Comparison of ENCODE assay signal across 16 cellular contexts in the genomic region with DNA sequence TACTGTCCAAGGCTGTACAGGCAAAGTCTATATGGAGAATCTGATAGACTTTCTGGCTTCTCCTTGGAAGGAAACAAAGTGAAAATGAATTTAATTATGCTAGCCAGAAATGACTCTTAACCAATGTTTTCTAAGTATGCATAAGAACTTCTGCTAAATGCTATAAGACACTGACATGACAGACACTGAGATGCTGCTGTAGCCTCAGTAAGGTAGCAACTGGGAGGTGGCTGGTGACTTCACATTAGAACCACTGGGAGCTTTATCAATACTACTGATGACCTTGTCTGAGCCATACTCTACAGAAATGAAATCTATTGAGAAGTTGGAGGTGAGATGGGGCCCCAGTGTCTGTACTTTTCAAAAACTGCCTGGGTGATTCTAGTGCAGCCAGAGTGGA.
DNase-seq lines count a peak whose midpoint lies in the region; ATAC-seq and TF ChIP-seq lines count a peak whose summit lies in the region.
"Had no signal": no experiment of that assay in that cellular context is flagged by ENCODE, and none has a peak within 500 bp of the region (broad histone marks: within the 10 kb centered on the region; RNA-seq: fewer than 3 reads in every experiment).

No MANE protein-coding gene starts in this region.

- CTCF ChIA-PET in activated CD8-positive, alpha-beta memory T cell treated with anti-CD3 and anti-CD28 coated beads, Interleukin-2, amount 10 ng/mL, durations not matched to agents 7 days and 5 days (lab: Charles Lee) = no interaction called here

- peaks cover 12% of the 10 kb centered on the region for H3K27me3 Mint-ChIP-seq in activated CD8-positive, alpha-beta memory T cell treated with anti-CD3 and anti-CD28 coated beads, Interleukin-2, amount 10 ng/mL, durations not matched to agents 7 days and 5 days
- H3K27me3 Mint-ChIP-seq in stimulated activated memory B cell treated with anti-CD40 and anti-IgM and Interleukin-4, amounts not matched to agents 10 μg/mL and 1 μg/mL and 100 μg/mL, for 72 hours = no peaks in the 10 kb centered on the region

- peaks cover 52% of the 10 kb centered on the region for H3F3A ChIP-seq in GM23248 (ENCODE audit: insufficient read depth)

- in situ Hi-C loops in GM23248 (cut with MboI) = loop anchor here (25.0 kb wide), 1 partner anchor 300 kb away; a partner anchor contains a TSS

- no peak overlapping the region for H3K4me3 Mint-ChIP-seq in activated CD8-positive, alpha-beta memory T cell treated with anti-CD3 and anti-CD28 coated beads, Interleukin-2, amount 10 ng/mL, durations not matched to agents 7 days and 5 days
- no peak overlapping the region for H3K4me3 Mint-ChIP-seq in stimulated activated memory B cell treated with anti-CD40 and anti-IgM and Interleukin-4, amounts not matched to agents 10 μg/mL and 1 μg/mL and 100 μg/mL, for 72 hours
- H3K4me3 Mint-ChIP-seq: HFFc6 had no signal

- H3K9ac ChIP-seq in GM23248 = no peak overlapping the region

- H3K4me1 ChIP-seq in GM23248 (ENCODE audit: insufficient read depth) (peaks cover 42% of the 10 kb centered on the region), gastroesophageal sphincter (peaks cover 0 to 14% (median 0%) of the 10 kb centered on the region in 3 donors)

- no peaks in the 10 kb centered on the region for H3K79me2 ChIP-seq in GM23248 (ENCODE audit: insufficient read depth)

- no peak overlapping the region for H3K27ac Mint-ChIP-seq in activated CD8-positive, alpha-beta memory T cell treated with anti-CD3 and anti-CD28 coated beads, Interleukin-2, amount 10 ng/mL, durations not matched to agents 7 days and 5 days
- H3K27ac Mint-ChIP-seq in stimulated activated memory B cell treated with anti-CD40 and anti-IgM and Interleukin-4, amounts not matched to agents 10 μg/mL and 1 μg/mL and 100 μg/mL, for 72 hours = no peak overlapping the region
- H3K27ac Mint-ChIP-seq: HFFc6 had no signal

- H3K4me2 ChIP-seq in GM23248 (ENCODE audit: unreplicated experiment) = no peak overlapping the region

- H3K27ac ChIP-seq in GM23248 (peak overlapping the region; percentile 84; the same call in 1 of the 2 replicates), gastroesophageal sphincter (peak overlapping the region in 3 of 4 donors; percentile 63 to 68 (median 63))
- H3K27ac ChIP-seq: C4-2B had no signal

- H3K4me3 ChIP-seq in GM23248 (no peak overlapping the region), gastroesophageal sphincter (no peak overlapping the region)

- H3K36me3 Mint-ChIP-seq in activated CD8-positive, alpha-beta memory T cell treated with anti-CD3 and anti-CD28 coated beads, Interleukin-2, amount 10 ng/mL, durations not matched to agents 7 days and 5 days = no peaks in the 10 kb centered on the region
- H3K36me3 Mint-ChIP-seq in stimulated activated memory B cell treated with anti-CD40 and anti-IgM and Interleukin-4, amounts not matched to agents 10 μg/mL and 1 μg/mL and 100 μg/mL, for 72 hours = no peaks in the 10 kb centered on the region

- no peak for TF ChIP-seq EP300 in gastroesophageal sphincter (IDR thresholded peaks at IDR 0.05)

- H3K9me3 ChIP-seq in GM23248 (ENCODE audit: low read depth) (no peaks in the 10 kb centered on the region), gastroesophageal sphincter (no peaks in the 10 kb centered on the region)

- no peaks in the 10 kb centered on the region for H3K9me2 ChIP-seq in GM23248 (ENCODE audit: insufficient read depth)

- DNase-seq in activated CD8-positive, alpha-beta memory T cell treated with anti-CD3 and anti-CD28 coated beads, Interleukin-2, amount 10 ng/mL, durations not matched to agents 7 days and 5 days = no peak
- no peak for DNase-seq in activated CD8-positive, alpha-beta memory T cell treated with anti-CD3 and anti-CD28 coated beads, Interleukin-2, amount 50 U/mL, for 48 hours
- DNase-seq in GM23248 (no peak), hypothalamus (lab: John Stamatoyannopoulos, UW) (no peak), NCI-H774 (lab: John Stamatoyannopoulos, UW) (no peak)
- DNase-seq in stimulated activated CD8-positive, alpha-beta memory T cell treated with anti-CD3 and anti-CD28 coated beads, Interleukin-4, amount 100 ng/mL, for 48 hours = no peak
- DNase-seq: DMS153; HFFc6; NCI-H1417 treated with DMSO at 0.1 percent for 48 hours; NCI-H1930; NCI-H69; NK-92 treated with Interleukin-12 subunit alpha and Interleukin-12 subunit beta, amount 100 ng/mL, for 24 hours; RPMI8226 had no signal

- H3K27me3 ChIP-seq in GM23248 (replicated peaks; ENCODE audit: insufficient read depth) (no peaks in the 10 kb centered on the region), gastroesophageal sphincter (no peaks in the 10 kb centered on the region)

- H3K36me3 ChIP-seq in GM23248 (ENCODE audit: low read depth) (no peaks in the 10 kb centered on the region), gastroesophageal sphincter (no peaks in the 10 kb centered on the region)

- H4K20me1 ChIP-seq in GM23248 (ENCODE audit: insufficient read depth) = no peaks in the 10 kb centered on the region

- no peaks in the 10 kb centered on the region for H3K9me3 Mint-ChIP-seq in activated CD8-positive, alpha-beta memory T cell treated with anti-CD3 and anti-CD28 coated beads, Interleukin-2, amount 10 ng/mL, durations not matched to agents 7 days and 5 days (ENCODE audit: low read depth)
- no peaks in the 10 kb centered on the region for H3K9me3 Mint-ChIP-seq in stimulated activated memory B cell treated with anti-CD40 and anti-IgM and Interleukin-4, amounts not matched to agents 10 μg/mL and 1 μg/mL and 100 μg/mL, for 72 hours
- H3K9me3 Mint-ChIP-seq: HFFc6 had no signal

- H3K4me1 Mint-ChIP-seq in activated CD8-positive, alpha-beta memory T cell treated with anti-CD3 and anti-CD28 coated beads, Interleukin-2, amount 10 ng/mL, durations not matched to agents 7 days and 5 days = peaks cover 12% of the 10 kb centered on the region
- peaks cover 16% of the 10 kb centered on the region for H3K4me1 Mint-ChIP-seq in stimulated activated memory B cell treated with anti-CD40 and anti-IgM and Interleukin-4, amounts not matched to agents 10 μg/mL and 1 μg/mL and 100 μg/mL, for 72 hours

- no peak for TF ChIP-seq CTCF in gastroesophageal sphincter (IDR thresholded peaks at IDR 0.05)

- ATAC-seq in activated CD8-positive, alpha-beta memory T cell treated with anti-CD3 and anti-CD28 coated beads, Interleukin-2, amount 10 ng/mL, durations not matched to agents 7 days and 5 days = peak; percentile 51
- no peak for ATAC-seq in gastroesophageal sphincter
- peak; percentile 8 for ATAC-seq in stimulated activated memory B cell treated with anti-CD40 and anti-IgM and Interleukin-4, amounts not matched to agents 10 μg/mL and 1 μg/mL and 100 μg/mL, for 72 hours

- TF ChIP-seq POLR2A in gastroesophageal sphincter (IDR thresholded peaks at IDR 0.05) = no peak

- no peak overlapping the region for H2AFZ ChIP-seq in GM23248
